Comparison of ENCODE assay signal across 26 cellular contexts in genomic region chr7:92460109-92460508, GRCh38. TPM values are rescaled to one million over a fixed set of nuclear protein-coding genes. Genes with fewer than 3 reads are reported as not detected.
"Had no signal": no experiment of that assay in that cellular context is flagged by ENCODE, and none has a peak within 500 bp of the region (broad histone marks: within the 10 kb centered on the region; RNA-seq: fewer than 3 reads in every experiment).

No MANE protein-coding gene starts in this region.

- H3K27me3 ChIP-seq: body of pancreas, esophagus muscularis mucosa, heart right ventricle, pancreas, sigmoid colon, spleen, thyroid gland, vagina had no signal

- H3K27ac Mint-ChIP-seq: activated CD4-positive, alpha-beta T cell treated with anti-CD3 and anti-CD28 coated beads, Interleukin-2, amount 10 ng/mL, durations not matched to agents 24 days and 14 days; activated CD8-positive, alpha-beta T cell treated with anti-CD3 and anti-CD28 coated beads for 36 hours; activated naive CD8-positive, alpha-beta T cell treated with anti-CD3 and anti-CD28 coated beads, Interleukin-2, amount 10 ng/mL, durations not matched to agents 7 days and 5 days; activated T-cell treated with anti-CD3 and anti-CD28 coated beads, Interleukin-2, amount 50 U/mL, for 24 hours; activated T-helper 2 cell treated with anti-CD3 and anti-CD28 coated beads, Interferon-gamma antibody, Interleukin-2, Interleukin-4, amounts not matched to agents 10 μg/mL and 5 μg/mL and 100 μg/mL, durations not matched to agents 14 hours and 24 hours and 36 hours; immature natural killer cell; stimulated activated naive B cell treated with anti-CD40 and anti-IgM and Interleukin-4, amounts not matched to agents 10 μg/mL and 1 μg/mL and 100 μg/mL, for 72 hours had no signal

- H3K4me3 Mint-ChIP-seq: activated CD4-positive, alpha-beta T cell treated with anti-CD3 and anti-CD28 coated beads, Interleukin-2, amount 10 ng/mL, durations not matched to agents 24 days and 14 days; activated CD8-positive, alpha-beta T cell treated with anti-CD3 and anti-CD28 coated beads for 36 hours; activated naive CD8-positive, alpha-beta T cell treated with anti-CD3 and anti-CD28 coated beads, Interleukin-2, amount 10 ng/mL, durations not matched to agents 7 days and 5 days; activated T-cell treated with anti-CD3 and anti-CD28 coated beads, Interleukin-2, amount 50 U/mL, for 24 hours; central memory CD8-positive, alpha-beta T cell; immature natural killer cell; naive thymus-derived CD4-positive, alpha-beta T cell; stimulated activated naive B cell treated with anti-CD40 and anti-IgM and Interleukin-4, amounts not matched to agents 10 μg/mL and 1 μg/mL and 100 μg/mL, for 72 hours had no signal

- H3K4me1 ChIP-seq: esophagus muscularis mucosa, heart right ventricle, pancreas, sigmoid colon, spleen, vagina had no signal

- H3K4me1 Mint-ChIP-seq: central memory CD8-positive, alpha-beta T cell; immature natural killer cell; stimulated activated naive B cell treated with anti-CD40 and anti-IgM and Interleukin-4, amounts not matched to agents 10 μg/mL and 1 μg/mL and 100 μg/mL, for 72 hours had no signal

- H3K27ac ChIP-seq: body of pancreas, coronary artery, esophagus muscularis mucosa, heart right ventricle, pancreas, sigmoid colon, spleen, vagina had no signal

- H3K9me3 Mint-ChIP-seq: activated CD4-positive, alpha-beta T cell treated with anti-CD3 and anti-CD28 coated beads, Interleukin-2, amount 10 ng/mL, durations not matched to agents 24 days and 14 days; activated CD8-positive, alpha-beta T cell treated with anti-CD3 and anti-CD28 coated beads for 36 hours; activated naive CD8-positive, alpha-beta T cell treated with anti-CD3 and anti-CD28 coated beads, Interleukin-2, amount 10 ng/mL, durations not matched to agents 7 days and 5 days; activated T-cell treated with anti-CD3 and anti-CD28 coated beads, Interleukin-2, amount 50 U/mL, for 24 hours; activated T-helper 2 cell treated with anti-CD3 and anti-CD28 coated beads, Interferon-gamma antibody, Interleukin-2, Interleukin-4, amounts not matched to agents 10 μg/mL and 5 μg/mL and 100 μg/mL, durations not matched to agents 14 hours and 24 hours and 36 hours; central memory CD8-positive, alpha-beta T cell; immature natural killer cell; naive thymus-derived CD4-positive, alpha-beta T cell; stimulated activated naive B cell treated with anti-CD40 and anti-IgM and Interleukin-4, amounts not matched to agents 10 μg/mL and 1 μg/mL and 100 μg/mL, for 72 hours had no signal

- ATAC-seq: activated CD8-positive, alpha-beta T cell treated with anti-CD3 and anti-CD28 coated beads for 36 hours; body of pancreas; heart right ventricle; naive thymus-derived CD4-positive, alpha-beta T cell; stimulated activated naive B cell treated with anti-CD40 and anti-IgM and Interleukin-4, amounts not matched to agents 10 μg/mL and 1 μg/mL and 100 μg/mL, for 72 hours had no signal

- H3K27me3 Mint-ChIP-seq: activated CD4-positive, alpha-beta T cell treated with anti-CD3 and anti-CD28 coated beads, Interleukin-2, amount 10 ng/mL, durations not matched to agents 24 days and 14 days; activated CD8-positive, alpha-beta T cell treated with anti-CD3 and anti-CD28 coated beads for 36 hours; activated naive CD8-positive, alpha-beta T cell treated with anti-CD3 and anti-CD28 coated beads, Interleukin-2, amount 10 ng/mL, durations not matched to agents 7 days and 5 days; activated T-cell treated with anti-CD3 and anti-CD28 coated beads, Interleukin-2, amount 50 U/mL, for 24 hours; central memory CD8-positive, alpha-beta T cell; naive thymus-derived CD4-positive, alpha-beta T cell; stimulated activated naive B cell treated with anti-CD40 and anti-IgM and Interleukin-4, amounts not matched to agents 10 μg/mL and 1 μg/mL and 100 μg/mL, for 72 hours had no signal

- DNase-seq: activated CD4-positive, alpha-beta T cell treated with anti-CD3 and anti-CD28 coated beads, Interleukin-2, amount 10 ng/mL, durations not matched to agents 24 days and 14 days; activated CD8-positive, alpha-beta T cell treated with anti-CD3 and anti-CD28 coated beads for 36 hours; activated naive CD4-positive, alpha-beta T cell treated with Interleukin-2 at 50 U/mL for 16 hours; activated naive CD8-positive, alpha-beta T cell treated with anti-CD3 and anti-CD28 coated beads, Interleukin-2, amount 10 ng/mL, durations not matched to agents 7 days and 5 days; activated T-cell treated with anti-CD3 and anti-CD28 coated beads, Interleukin-2, amount 50 U/mL, for 24 hours; amygdala; body of pancreas; heart right ventricle; immature natural killer cell; kidney glomerular epithelial cell; mesenchymal stem cell; naive thymus-derived CD4-positive, alpha-beta T cell; pancreas; sigmoid colon; spleen; stimulated activated CD4-positive, alpha-beta T cell treated with anti-CD3 and anti-CD28 coated beads, Interleukin-4, amount 100 ng/mL, for 4 hours; stimulated activated naive B cell treated with anti-CD40 and anti-IgM and Interleukin-4, amounts not matched to agents 10 μg/mL and 1 μg/mL and 100 μg/mL, for 72 hours had no signal

- H3K9me3 ChIP-seq: body of pancreas, esophagus muscularis mucosa, heart right ventricle, pancreas, sigmoid colon, spleen, thyroid gland, vagina had no signal

- H3K4me3 ChIP-seq: body of pancreas, coronary artery, esophagus muscularis mucosa, heart right ventricle, pancreas, sigmoid colon, spleen, thyroid gland, vagina had no signal

RNA-seq across cellular contexts. Expression of gene ERVW-1, which starts 17.6 kb away (rescaled TPM):
- total RNA-seq: activated CD4-positive, alpha-beta T cell treated with anti-CD3 and anti-CD28 coated beads, Interleukin-2, amount 10 ng/mL, durations not matched to agents 24 days and 14 days; activated CD8-positive, alpha-beta T cell treated with anti-CD3 and anti-CD28 coated beads for 36 hours; activated naive CD8-positive, alpha-beta T cell treated with anti-CD3 and anti-CD28 coated beads, Interleukin-2, amount 10 ng/mL, durations not matched to agents 7 days and 5 days; activated T-helper 2 cell treated with anti-CD3 and anti-CD28 coated beads, Interferon-gamma antibody, Interleukin-2, Interleukin-4, amounts not matched to agents 10 μg/mL and 5 μg/mL and 100 μg/mL, durations not matched to agents 14 hours and 24 hours and 36 hours; body of pancreas; esophagus muscularis mucosa; heart right ventricle; liver; mucosa of gallbladder; pancreas; sigmoid colon; spleen; T-helper 2 cell treated with Interferon-gamma antibody and Interleukin-4, amounts not matched to agents 100 ng/mL and 5 ng/mL, for 36 hours; thyroid gland; vagina had no signal
- polyA plus RNA-seq: immature natural killer cell; naive thymus-derived CD4-positive, alpha-beta T cell; pancreas; spleen had no signal
